Comparison of ENCODE assay signal across 18 cellular contexts in the genomic region with DNA sequence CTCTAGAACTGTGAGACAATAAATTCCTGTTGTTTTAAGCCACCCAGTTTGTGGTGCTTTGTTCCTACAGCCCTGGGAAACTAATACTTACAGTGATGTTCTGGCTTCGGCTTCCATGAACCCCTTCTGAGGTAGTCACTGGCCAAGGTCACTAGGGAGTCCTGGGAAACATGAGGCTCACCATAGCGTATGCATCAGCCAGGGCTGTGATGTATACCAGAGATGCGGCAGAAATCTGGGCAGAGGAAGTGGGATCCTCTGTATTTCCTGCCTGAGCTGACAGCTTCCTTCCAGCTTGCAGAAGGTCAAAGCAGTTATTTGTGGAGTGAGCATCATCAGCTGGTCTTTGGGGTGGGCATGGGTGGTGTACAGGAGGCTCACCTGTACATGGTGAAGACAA. TPM values are rescaled to one million over a fixed set of nuclear protein-coding genes. Genes with fewer than 3 reads are reported as not detected.
DNase-seq lines count a peak whose midpoint lies in the region; ATAC-seq and TF ChIP-seq lines count a peak whose summit lies in the region.
"Had no signal": no experiment of that assay in that cellular context is flagged by ENCODE, and none has a peak within 500 bp of the region (broad histone marks: within the 10 kb centered on the region; RNA-seq: fewer than 3 reads in every experiment).

No MANE protein-coding gene starts in this region.

- no peak overlapping the region for H2BK5ac ChIP-seq in H9 (ENCODE audit: insufficient read length, low read length)

- H3K9ac ChIP-seq in BLaER1 treated with 17β-estradiol and CSF1 and Interleukin-3, amounts not matched to agents 10 nM and 100 nM: peak overlapping the region in 3 of 11 experiments; percentile 4 to 33 (median 20); a peak in 3 of 22 replicates
- no peak overlapping the region for H3K9ac ChIP-seq in H9 (ENCODE audit: extremely low read depth, insufficient read length, low read length)

- no peaks in the 10 kb centered on the region for H3K9me3 Mint-ChIP-seq in H9
- H3K9me3 Mint-ChIP-seq: activated T-cell treated with anti-CD3 and anti-CD28 coated beads, Interleukin-2, amount 50 U/mL, for 72 hours; dendritic cell treated with granulocyte-macrophage colony-stimulating factor and Interleukin-4, amounts not matched to agents 40 ng/mL and 50 ng/mL, for 4 days; natural killer cell had no signal

- H3K36me3 ChIP-seq in BLaER1 treated with 17β-estradiol and CSF1 and Interleukin-3, amounts not matched to agents 10 nM and 100 nM: peaks cover 71 to 94% (median 82%) of the 10 kb centered on the region in 11 experiments
- peaks cover 0 to 83% (median 42%) of the 10 kb centered on the region in 6 donors for H3K36me3 ChIP-seq in spleen

- H3K23me2 ChIP-seq in H9 (ENCODE audit: insufficient read length, low read depth, low read length, poor library complexity, severe bottlenecking): no peaks in the 10 kb centered on the region

- H3K23ac ChIP-seq in H9 (ENCODE audit: insufficient read length, low read depth, low read length): no peak overlapping the region

- H3K4me3 ChIP-seq in BLaER1 treated with 17β-estradiol and CSF1 and Interleukin-3, amounts not matched to agents 10 nM and 100 nM: 0 out of 20 replicates have a peak overlapping the region, but pooled peaks of 1 of the 10 experiments have one; percentile 24
- no peak overlapping the region for H3K4me3 ChIP-seq in spleen
- H3K4me3 ChIP-seq: left ventricle myocardium inferior, tibial nerve had no signal

- H3K79me2 ChIP-seq in H9 (ENCODE audit: insufficient read depth, low read length): no peaks in the 10 kb centered on the region

- H4K91ac ChIP-seq in H9 (ENCODE audit: insufficient read length, low read depth, low read length): no peak overlapping the region

- ATAC-seq in HG02885 (IDR thresholded peaks at IDR 0.05; ENCODE audit: poor library complexity, unreplicated experiment): no peak
- ATAC-seq: activated T-cell treated with anti-CD3 and anti-CD28 coated beads, Interleukin-2, amount 50 U/mL, for 72 hours; natural killer cell had no signal

- H2BK20ac ChIP-seq in H9 (ENCODE audit: low read depth, low read length, poor library complexity, severe bottlenecking): no peak overlapping the region

- peak overlapping the region; percentile 51 to 79 (median 64) for H3K4me2 ChIP-seq in BLaER1 treated with 17β-estradiol and CSF1 and Interleukin-3, amounts not matched to agents 10 nM and 100 nM
- no peak overlapping the region for H3K4me2 ChIP-seq in H9 (ENCODE audit: insufficient read depth, insufficient read length, low read length)

- DNase-seq in H9: no peak
- DNase-seq in brain pericyte (ENCODE audit: low read depth, low spot score): peak; percentile 55
- peak; percentile 30 for DNase-seq in left kidney (ENCODE audit: low read depth, low spot score)
- DNase-seq in KG1 (lab: John Stamatoyannopoulos, UW): no peak
- no peak for DNase-seq in SK-N-DZ (ENCODE audit: low spot score)
- no peak for DNase-seq in spleen
- DNase-seq: activated CD4-positive, alpha-beta T cell treated with anti-CD3 and anti-CD28 coated beads for 1 hour; activated T-cell treated with anti-CD3 and anti-CD28 coated beads, Interleukin-2, amount 50 U/mL, for 72 hours; aorta; left ventricle myocardium inferior; natural killer cell; NCI-H1105 treated with DMSO at 0.1 percent for 48 hours; NCI-H2227 treated with DMSO at 0.1 percent for 48 hours; stimulated activated CD4-positive, alpha-beta T cell treated with anti-CD3 and anti-CD28 coated beads, Interleukin-1b, Interleukin-23, amount 100 ng/mL, for 48 hours had no signal

- intact Hi-C loops in spleen (cut with DNase I; ENCODE audit: low total_unique reads): no loop called here

- H2BK120ac ChIP-seq in H9 (ENCODE audit: low read depth, low read length, poor library complexity, severe bottlenecking): peak overlapping the region; percentile 29

- peaks cover 15 to 41% (median 35%) of the 10 kb centered on the region in 3 experiments; a peak in 6 of 7 replicates for H3K36me3 Mint-ChIP-seq in H9 (ENCODE audit: insufficient read depth in 1 of 3, low read depth in 3 of 3)

- no peaks in the 10 kb centered on the region for H3K27me3 Mint-ChIP-seq in H9 (ENCODE audit: low read depth)
- H3K27me3 Mint-ChIP-seq: dendritic cell treated with granulocyte-macrophage colony-stimulating factor and Interleukin-4, amounts not matched to agents 40 ng/mL and 50 ng/mL, for 4 days had no signal

- H3K27ac Mint-ChIP-seq in H9: peak overlapping the region; percentile 9 to 90 (median 23); a peak in 3 of 7 replicates
- H3K27ac Mint-ChIP-seq: activated T-cell treated with anti-CD3 and anti-CD28 coated beads, Interleukin-2, amount 50 U/mL, for 72 hours; dendritic cell treated with granulocyte-macrophage colony-stimulating factor and Interleukin-4, amounts not matched to agents 40 ng/mL and 50 ng/mL, for 4 days had no signal

- H4K8ac ChIP-seq in H9 (replicated peaks; ENCODE audit: insufficient read length, low read depth, low read length): no peak overlapping the region

- H4K20me1 ChIP-seq in BLaER1 treated with 17β-estradiol and CSF1 and Interleukin-3, amounts not matched to agents 10 nM and 100 nM: peaks cover 0 to 19% (median 10%) of the 10 kb centered on the region in 11 experiments; a peak in 7 of 22 replicates
- H4K20me1 ChIP-seq in H9 (ENCODE audit: control insufficient read depth, insufficient read depth, insufficient read length): no peaks in the 10 kb centered on the region

- peak overlapping the region; percentile 55; the same call in 1 of the 2 replicates for H3K14ac ChIP-seq in H9 (ENCODE audit: insufficient read depth, low read length)

- H3K4me3 Mint-ChIP-seq in H9: no peak overlapping the region
- H3K4me3 Mint-ChIP-seq: activated T-cell treated with anti-CD3 and anti-CD28 coated beads, Interleukin-2, amount 50 U/mL, for 72 hours; dendritic cell treated with granulocyte-macrophage colony-stimulating factor and Interleukin-4, amounts not matched to agents 40 ng/mL and 50 ng/mL, for 4 days; natural killer cell had no signal

- peak overlapping the region in 7 of 11 experiments; percentile 3 to 63 (median 34); a peak in 11 of 22 replicates for H3K27ac ChIP-seq in BLaER1 treated with 17β-estradiol and CSF1 and Interleukin-3, amounts not matched to agents 10 nM and 100 nM
- H3K27ac ChIP-seq in H9 (ENCODE audit: insufficient read length, low read depth, low read length): no peak overlapping the region
- no peak overlapping the region for H3K27ac ChIP-seq in spleen
- H3K27ac ChIP-seq: left ventricle myocardium inferior, tibial nerve had no signal

- no peak for TF ChIP-seq POLR2A in spleen (IDR thresholded peaks at IDR 0.05)

- H3T11ph ChIP-seq in H9 (ENCODE audit: low read length): peak overlapping the region; percentile 13

- no peak overlapping the region for H2BK12ac ChIP-seq in H9 (ENCODE audit: insufficient read length, low read depth, low read length)

- no CpG with 5 or more reads among the region's 3 CpGs for WGBS in H9 (ENCODE audit: extremely low coverage, insufficient read length, low lambda C conversion rate)
- 42 to 58% (median 52%) methylated on average over 3 of the region's 3 CpGs for WGBS in spleen, 5 donors

- H2AFZ ChIP-seq in H9 (ENCODE audit: low read length): no peak overlapping the region

- TF ChIP-seq CTCF in H9 (conservative IDR thresholded peaks at IDR 0.05) (no peak), spleen (IDR thresholded peaks at IDR 0.05 in 8 of 11, conservative IDR thresholded peaks at IDR 0.05 in 3 of 11) (no peak)

- H3K56ac ChIP-seq in H9 (ENCODE audit: insufficient read length, low read depth, low read length): no peak overlapping the region

- H3K4me1 ChIP-seq in BLaER1 treated with 17β-estradiol and CSF1 and Interleukin-3, amounts not matched to agents 10 nM and 100 nM: peaks cover 19 to 34% (median 31%) of the 10 kb centered on the region in 10 experiments
- H3K4me1 ChIP-seq in H9 (ENCODE audit: insufficient read depth, low read length): peaks cover 3% of the 10 kb centered on the region; the same call in 1 of the 2 replicates
- H3K4me1 ChIP-seq in spleen: peaks cover 0 to 29% (median 14%) of the 10 kb centered on the region in 6 donors

- no peaks in the 10 kb centered on the region for H3K27me3 ChIP-seq in BLaER1 treated with 17β-estradiol and CSF1 and Interleukin-3, amounts not matched to agents 10 nM and 100 nM
- H3K27me3 ChIP-seq in H9 (ENCODE audit: insufficient read depth, low read length) (no peaks in the 10 kb centered on the region), spleen (replicated peaks in 1 of 7) (no peaks in the 10 kb centered on the region)
- H3K27me3 ChIP-seq: tibial nerve had no signal

- H4K5ac ChIP-seq in H9 (ENCODE audit: insufficient read length, low read depth, low read length): peak overlapping the region; percentile 27

- H3K4ac ChIP-seq in H9 (ENCODE audit: low read depth, low read length): no peak overlapping the region

- 0 out of 22 replicates have a peak, but pooled peaks cover 0 to 5% (median 0%) of the 10 kb centered on the region in 11 experiments for H3K9me3 ChIP-seq in BLaER1 treated with 17β-estradiol and CSF1 and Interleukin-3, amounts not matched to agents 10 nM and 100 nM (replicated peaks in 1 of 11)
- no peaks in the 10 kb centered on the region for H3K9me3 ChIP-seq in H9 (ENCODE audit: control insufficient read depth, low read depth, low read length)
- no peaks in the 10 kb centered on the region for H3K9me3 ChIP-seq in spleen
- H3K9me3 ChIP-seq: left ventricle myocardium inferior, tibial nerve had no signal

- no peak overlapping the region for H2AK5ac ChIP-seq in H9 (ENCODE audit: insufficient read length, low read length)

- peaks cover 25 to 28% of the 10 kb centered on the region in 2 experiments for H3K4me1 Mint-ChIP-seq in H9

- no peak overlapping the region for H3K18ac ChIP-seq in H9 (ENCODE audit: insufficient read length, low read depth, low read length)

- no peak overlapping the region for H2BK15ac ChIP-seq in H9 (ENCODE audit: low read depth, low read length)

- H3K79me1 ChIP-seq in H9 (ENCODE audit: insufficient read depth, low read depth, low read length, poor library complexity, severe bottlenecking): peaks cover 6% of the 10 kb centered on the region

RNA-seq across cellular contexts. Expression of gene KAT14, which starts 27.9 kb away (rescaled TPM):
- 19.2 and 21.5 TPM in 2 replicates for total RNA-seq in H9 (2021)
- 21.5 and 27.2 TPM in 2 replicates for polyA plus RNA-seq in SK-N-DZ (2014; cell fraction: cytosol; rRNA removed)
- 10.3 and 17.2 TPM in 2 replicates for polyA plus RNA-seq in SK-N-DZ (2014; cell fraction: nucleus; rRNA removed)
- total RNA-seq in spleen: 10 to 100 TPM; 11.2 to 18.2 (median 13.8) TPM
- polyA plus RNA-seq in spleen: 1 to 10 TPM; 6.3 to 9.8 (median 6.9) TPM

RNA-seq across cellular contexts. Expression of gene PET117, which starts 27.9 kb away (rescaled TPM):
- total RNA-seq in H9 (2021) (24.1 and 25.0 TPM in 2 replicates), spleen (10 to 100 TPM in 6 of 7 donors, 1 to 10 TPM in 1; 9.4 to 15.5 (median 12.0) TPM)
- 32.0 and 39.8 TPM in 2 replicates for polyA plus RNA-seq in SK-N-DZ (2014; cell fraction: cytosol; rRNA removed)
- 12.2 and 19.4 TPM in 2 replicates for polyA plus RNA-seq in SK-N-DZ (2014; cell fraction: nucleus; rRNA removed)
- 10 to 100 TPM in 1 of 3 donors, 1 to 10 TPM in 2; 8.4 to 12.9 (median 10.0) TPM for polyA plus RNA-seq in spleen

Comparison
In these comparisons a context has a peak if more than half of its experiments do, and no peak if none do; other contexts are left out.
1. H3K27ac ChIP-seq: peak in BLaER1 treated with 17β-estradiol and CSF1 and Interleukin-3, amounts not matched to agents 10 nM and 100 nM (7 of 11); none in H9 (single experiment) and spleen (0 of 8).
2. DNase-seq: peak in brain pericyte (single experiment) and left kidney (single experiment); none in H9 (single experiment), KG1 (single experiment), SK-N-DZ (single experiment) and spleen (single experiment).